Comparison of ENCODE assay signal across 30 cellular contexts in genomic region chr16:56106527-56106926, GRCh38.
"Had no signal": no experiment of that assay in that cellular context is flagged by ENCODE, and none has a peak within 500 bp of the region (broad histone marks: within the 10 kb centered on the region; RNA-seq: fewer than 3 reads in every experiment).

No MANE protein-coding gene starts in this region.

- H3K27ac ChIP-seq: ascending aorta, brain microvascular endothelial cell, coronary artery, foreskin keratinocyte, gastrocnemius medialis had no signal

- H3K27me3 ChIP-seq: ascending aorta, brain microvascular endothelial cell, dorsolateral prefrontal cortex, gastrocnemius medialis, heart left ventricle had no signal

- H3K27me3 Mint-ChIP-seq: activated CD4-positive, alpha-beta memory T cell treated with anti-CD3 and anti-CD28 coated beads for 36 hours; central memory CD8-positive, alpha-beta T cell had no signal

- H3K36me3 Mint-ChIP-seq: activated CD4-positive, alpha-beta memory T cell treated with anti-CD3 and anti-CD28 coated beads for 36 hours; activated CD8-positive, alpha-beta memory T cell treated with anti-CD3 and anti-CD28 coated beads, Interleukin-2, amount 10 ng/mL, durations not matched to agents 7 days and 5 days; activated naive CD4-positive, alpha-beta T cell treated with anti-CD3 and anti-CD28 coated beads, Interleukin-2, amount 50 U/mL, for 24 hours; activated naive CD8-positive, alpha-beta T cell treated with anti-CD3 and anti-CD28 coated beads, Interleukin-2, amount 10 ng/mL, durations not matched to agents 7 days and 5 days had no signal

- H3K9me3 Mint-ChIP-seq: activated CD4-positive, alpha-beta memory T cell treated with anti-CD3 and anti-CD28 coated beads for 36 hours; activated CD4-positive, alpha-beta T cell treated with anti-CD3 and anti-CD28 coated beads, Interleukin-2, amount 10 ng/mL, durations not matched to agents 24 days and 14 days; activated naive CD4-positive, alpha-beta T cell treated with anti-CD3 and anti-CD28 coated beads for 36 hours; activated naive CD4-positive, alpha-beta T cell treated with anti-CD3 and anti-CD28 coated beads, Interleukin-2, amount 50 U/mL, for 24 hours; activated naive CD8-positive, alpha-beta T cell treated with anti-CD3 and anti-CD28 coated beads, Interleukin-2, amount 10 ng/mL, durations not matched to agents 7 days and 5 days; activated T-helper 1 cell treated with anti-CD3 and anti-CD28 coated beads, Interleukin-12 subunit alpha, Interleukin-12 subunit beta, Interleukin-2, Interleukin-4 antibody, amounts not matched to agents 30 ng/mL and 10 ng/mL and 1 ng/mL, durations not matched to agents 14 hours and 24 hours and 36 hours; activated T-helper 2 cell treated with anti-CD3 and anti-CD28 coated beads, Interferon-gamma antibody, Interleukin-2, Interleukin-4, amounts not matched to agents 10 μg/mL and 5 μg/mL and 100 μg/mL, durations not matched to agents 14 hours and 24 hours and 36 hours; central memory CD8-positive, alpha-beta T cell; dendritic cell treated with granulocyte-macrophage colony-stimulating factor and Interleukin-4, amounts not matched to agents 40 ng/mL and 50 ng/mL, for 4 days; endodermal cell had no signal

- H3K4me3 ChIP-seq: ascending aorta, coronary artery, dorsolateral prefrontal cortex, gastrocnemius medialis, heart left ventricle had no signal

- DNase-seq: activated CD4-positive, alpha-beta memory T cell treated with anti-CD3 and anti-CD28 coated beads for 36 hours; activated CD4-positive, alpha-beta T cell treated with anti-CD3 and anti-CD28 coated beads for 36 hours; activated CD4-positive, alpha-beta T cell treated with anti-CD3 and anti-CD28 coated beads, Interleukin-2, amount 10 ng/mL, durations not matched to agents 24 days and 14 days; activated CD4-positive, CD25-positive, alpha-beta regulatory T cell; activated CD4-positive, CD25-positive, alpha-beta regulatory T cell treated with anti-CD3 and anti-CD28 coated beads, Interleukin-2, amount 50 U/mL, for 72 hours; activated CD8-positive, alpha-beta memory T cell treated with anti-CD3 and anti-CD28 coated beads, Interleukin-2, amount 10 ng/mL, durations not matched to agents 7 days and 5 days; activated CD8-positive, alpha-beta memory T cell treated with anti-CD3 and anti-CD28 coated beads, Interleukin-2, amount 50 U/mL, for 4 hours; activated CD8-positive, alpha-beta T cell treated with anti-CD3 and anti-CD28 coated beads, Interleukin-2, amount 10 ng/mL, durations not matched to agents 7 days and 5 days; activated effector memory CD4-positive, alpha-beta T cell treated with anti-CD3 and anti-CD28 coated beads, Interleukin-2, amount 50 U/mL, for 16 hours; activated naive CD4-positive, alpha-beta T cell treated with anti-CD3 and anti-CD28 coated beads for 36 hours; activated naive CD8-positive, alpha-beta T cell treated with anti-CD3 and anti-CD28 coated beads, Interleukin-2, amount 10 ng/mL, durations not matched to agents 7 days and 5 days; activated T-cell treated with anti-CD3 and anti-CD28 coated beads, Interleukin-2, amount 50 U/mL, for 1 hour; activated T-cell treated with anti-CD3 and anti-CD28 coated beads, Interleukin-2, amount 50 U/mL, for 48 hours; brain microvascular endothelial cell; dorsolateral prefrontal cortex; effector memory CD4-positive, alpha-beta T cell; endodermal cell; foreskin keratinocyte; gastrocnemius medialis; glutamatergic neuron; heart left ventricle; T-helper 2 cell had no signal

- H3K36me3 ChIP-seq: ascending aorta, brain microvascular endothelial cell, gastrocnemius medialis, heart left ventricle had no signal

- H3K27ac Mint-ChIP-seq: activated CD4-positive, alpha-beta memory T cell treated with anti-CD3 and anti-CD28 coated beads for 36 hours; activated CD4-positive, alpha-beta T cell treated with anti-CD3 and anti-CD28 coated beads for 36 hours; activated CD4-positive, alpha-beta T cell treated with anti-CD3 and anti-CD28 coated beads, Interleukin-2, amount 10 ng/mL, durations not matched to agents 24 days and 14 days; activated CD8-positive, alpha-beta memory T cell treated with anti-CD3 and anti-CD28 coated beads, Interleukin-2, amount 10 ng/mL, durations not matched to agents 7 days and 5 days; activated CD8-positive, alpha-beta T cell treated with anti-CD3 and anti-CD28 coated beads, Interleukin-2, amount 10 ng/mL, durations not matched to agents 7 days and 5 days; activated naive CD4-positive, alpha-beta T cell treated with anti-CD3 and anti-CD28 coated beads for 36 hours; activated naive CD4-positive, alpha-beta T cell treated with anti-CD3 and anti-CD28 coated beads, Interleukin-2, amount 50 U/mL, for 24 hours; activated naive CD8-positive, alpha-beta T cell treated with anti-CD3 and anti-CD28 coated beads, Interleukin-2, amount 10 ng/mL, durations not matched to agents 7 days and 5 days; activated T-helper 1 cell treated with anti-CD3 and anti-CD28 coated beads, Interleukin-12 subunit alpha, Interleukin-12 subunit beta, Interleukin-2, Interleukin-4 antibody, amounts not matched to agents 30 ng/mL and 10 ng/mL and 1 ng/mL, durations not matched to agents 14 hours and 24 hours and 36 hours; activated T-helper 2 cell treated with anti-CD3 and anti-CD28 coated beads, Interferon-gamma antibody, Interleukin-2, Interleukin-4, amounts not matched to agents 10 μg/mL and 5 μg/mL and 100 μg/mL, durations not matched to agents 14 hours and 24 hours and 36 hours; dendritic cell treated with granulocyte-macrophage colony-stimulating factor and Interleukin-4, amounts not matched to agents 40 ng/mL and 50 ng/mL, for 4 days; endodermal cell had no signal

- ATAC-seq: activated CD4-positive, alpha-beta T cell treated with anti-CD3 and anti-CD28 coated beads for 36 hours; activated CD8-positive, alpha-beta memory T cell treated with anti-CD3 and anti-CD28 coated beads, Interleukin-2, amount 10 ng/mL, durations not matched to agents 7 days and 5 days; activated CD8-positive, alpha-beta T cell treated with anti-CD3 and anti-CD28 coated beads, Interleukin-2, amount 10 ng/mL, durations not matched to agents 7 days and 5 days; esophagus mucosa; foreskin keratinocyte; gastrocnemius medialis; heart left ventricle had no signal

- H3K4me1 Mint-ChIP-seq: activated CD4-positive, alpha-beta T cell treated with anti-CD3 and anti-CD28 coated beads for 36 hours; activated CD4-positive, alpha-beta T cell treated with anti-CD3 and anti-CD28 coated beads, Interleukin-2, amount 10 ng/mL, durations not matched to agents 24 days and 14 days; activated CD8-positive, alpha-beta memory T cell treated with anti-CD3 and anti-CD28 coated beads, Interleukin-2, amount 10 ng/mL, durations not matched to agents 7 days and 5 days; activated naive CD4-positive, alpha-beta T cell treated with anti-CD3 and anti-CD28 coated beads, Interleukin-2, amount 50 U/mL, for 24 hours; activated naive CD8-positive, alpha-beta T cell treated with anti-CD3 and anti-CD28 coated beads, Interleukin-2, amount 10 ng/mL, durations not matched to agents 7 days and 5 days; central memory CD8-positive, alpha-beta T cell had no signal

- H3K4me3 Mint-ChIP-seq: activated CD4-positive, alpha-beta memory T cell treated with anti-CD3 and anti-CD28 coated beads for 36 hours; activated CD4-positive, alpha-beta T cell treated with anti-CD3 and anti-CD28 coated beads for 36 hours; activated CD4-positive, alpha-beta T cell treated with anti-CD3 and anti-CD28 coated beads, Interleukin-2, amount 10 ng/mL, durations not matched to agents 24 days and 14 days; activated CD8-positive, alpha-beta memory T cell treated with anti-CD3 and anti-CD28 coated beads, Interleukin-2, amount 10 ng/mL, durations not matched to agents 7 days and 5 days; activated CD8-positive, alpha-beta T cell treated with anti-CD3 and anti-CD28 coated beads, Interleukin-2, amount 10 ng/mL, durations not matched to agents 7 days and 5 days; activated naive CD4-positive, alpha-beta T cell treated with anti-CD3 and anti-CD28 coated beads for 36 hours; activated naive CD4-positive, alpha-beta T cell treated with anti-CD3 and anti-CD28 coated beads, Interleukin-2, amount 50 U/mL, for 24 hours; activated naive CD8-positive, alpha-beta T cell treated with anti-CD3 and anti-CD28 coated beads, Interleukin-2, amount 10 ng/mL, durations not matched to agents 7 days and 5 days; activated T-helper 1 cell treated with anti-CD3 and anti-CD28 coated beads, Interleukin-12 subunit alpha, Interleukin-12 subunit beta, Interleukin-2, Interleukin-4 antibody, amounts not matched to agents 30 ng/mL and 10 ng/mL and 1 ng/mL, durations not matched to agents 14 hours and 24 hours and 36 hours; central memory CD8-positive, alpha-beta T cell; dendritic cell treated with granulocyte-macrophage colony-stimulating factor and Interleukin-4, amounts not matched to agents 40 ng/mL and 50 ng/mL, for 4 days; endodermal cell had no signal

- H3K9me3 ChIP-seq: ascending aorta, gastrocnemius medialis, heart left ventricle had no signal
